Comparison of ENCODE assay signal across 8 cellular contexts in the genomic region with DNA sequence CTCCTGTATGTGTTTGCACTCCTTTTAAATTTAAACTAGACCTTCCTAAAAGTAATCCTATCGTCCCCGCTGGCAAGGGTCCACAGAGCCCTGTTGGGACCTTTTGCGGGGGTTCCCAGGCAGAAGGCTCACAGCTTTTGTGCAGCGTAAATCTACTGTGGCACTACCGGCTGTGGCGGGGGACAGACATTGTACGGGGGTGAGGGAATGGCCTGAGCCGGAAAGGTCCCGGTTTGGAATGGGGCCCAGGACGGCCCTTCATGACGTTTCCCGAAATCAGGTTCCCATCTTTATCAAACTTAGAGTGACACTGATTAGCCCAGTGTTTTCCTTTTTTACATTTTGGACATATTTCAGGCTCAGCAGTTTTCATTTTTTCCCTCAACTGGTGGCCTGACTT.
A peak's percentile ranks its signal among the peaks of the same experiment; 100 is the strongest.
DNase-seq lines count a peak whose midpoint lies in the region; ATAC-seq and TF ChIP-seq lines count a peak whose summit lies in the region.
"Not testable (repeated sequence)": the region's sequence is repeated elsewhere in the genome, so short reads cannot be mapped to it uniquely, and the experiment has no call there.

No MANE protein-coding gene starts in this region.

- H3K79me2 ChIP-seq in H9 (ENCODE audit: insufficient read depth, low read length) = not testable (repeated sequence)

- not testable (repeated sequence) for DNase-seq in H9; coronary artery (ENCODE audit: low spot score); endothelial cell (ENCODE audit: low spot score)
- DNase-seq in heart left ventricle (peak in 3 of 5 donors; percentile 26 to 44 (median 28)), left ventricle myocardium inferior (peak; percentile 22), right lobe of liver (peak; percentile 46 to 57 (median 55)), lung microvascular endothelial cell (ENCODE audit: low read depth in 2 of 2) (peak; percentile 33 to 79), spleen (peak; percentile 70)

- H3K27me3 Mint-ChIP-seq in H9 (ENCODE audit: low read depth); endothelial cell (ENCODE audit: unreplicated experiment): not testable (repeated sequence)

- not testable (repeated sequence) for H2BK20ac ChIP-seq in H9 (ENCODE audit: low read depth, low read length, poor library complexity, severe bottlenecking)

- H3K56ac ChIP-seq in H9 (ENCODE audit: insufficient read length, low read depth, low read length) = not testable (repeated sequence)

- not testable (repeated sequence) for H4K5ac ChIP-seq in H9 (ENCODE audit: insufficient read length, low read depth, low read length)

- not testable (repeated sequence) for H3K23me2 ChIP-seq in H9 (ENCODE audit: insufficient read length, low read depth, low read length, poor library complexity, severe bottlenecking)

- H3K4me3 Mint-ChIP-seq in H9; endothelial cell (ENCODE audit: unreplicated experiment): not testable (repeated sequence)

- intact Hi-C loops in heart left ventricle (cut with DNase I); left ventricle myocardium inferior (cut with micrococcal nuclease); right lobe of liver (cut with DNase I); spleen (cut with DNase I; ENCODE audit: low total_unique reads): not testable (repeated sequence)

- not testable (repeated sequence) for H2BK15ac ChIP-seq in H9 (ENCODE audit: low read depth, low read length)

- not testable (repeated sequence) for H2AK5ac ChIP-seq in H9 (ENCODE audit: insufficient read length, low read length)

- no CpG with 5 or more reads among the region's 12 CpGs for WGBS in H9 (ENCODE audit: extremely low coverage, insufficient read length, low lambda C conversion rate)
- WGBS in heart left ventricle, 4 donors = 37 to 49% (median 40%) methylated on average over 12 of the region's 12 CpGs
- 68% methylated on average over 6 of the region's 12 CpGs for WGBS in right lobe of liver (ENCODE audit: insufficient coverage, low coverage, low lambda C conversion rate, missing lambda C conversion rate)
- WGBS in spleen, 5 donors = 63 to 88% (median 79%) methylated on average over 12 of the region's 12 CpGs

- peaks cover 17% of the 10 kb centered on the region for H3K9me3 ChIP-seq in H9 (ENCODE audit: control insufficient read depth, low read depth, low read length)
- not testable (repeated sequence) for H3K9me3 ChIP-seq in heart left ventricle; left ventricle myocardium inferior (replicated peaks); right lobe of liver
- peaks cover 0 to 21% (median 15%) of the 10 kb centered on the region in 8 donors for H3K9me3 ChIP-seq in spleen

- not testable (repeated sequence) for H3K9ac ChIP-seq in H9 (ENCODE audit: extremely low read depth, insufficient read length, low read length)

- H2AFZ ChIP-seq in H9 (ENCODE audit: low read length) = not testable (repeated sequence)

- not testable (repeated sequence) for H3K27ac ChIP-seq in H9 (ENCODE audit: insufficient read length, low read depth, low read length); right lobe of liver
- H3K27ac ChIP-seq in coronary artery = peak overlapping the region in 1 of 2 donors; percentile 13
- H3K27ac ChIP-seq in heart left ventricle = peak overlapping the region in 8 of 12 donors; percentile 1 to 51 (median 40)
- H3K27ac ChIP-seq in left ventricle myocardium inferior (replicated peaks) = peak overlapping the region; percentile 45
- peak overlapping the region in 6 of 8 donors; percentile 42 to 71 (median 65) for H3K27ac ChIP-seq in spleen

- not testable (repeated sequence) for ATAC-seq in heart left ventricle
- ATAC-seq in right lobe of liver = peak in 1 of 4 donors; percentile 34

- H3K9me3 Mint-ChIP-seq in H9 (peaks cover 16 to 29% of the 10 kb centered on the region in 2 experiments), endothelial cell (ENCODE audit: unreplicated experiment) (peaks cover 12% of the 10 kb centered on the region)

- H3K4me1 Mint-ChIP-seq in H9 = peaks cover 8 to 12% of the 10 kb centered on the region in 2 experiments
- not testable (repeated sequence) for H3K4me1 Mint-ChIP-seq in endothelial cell (ENCODE audit: unreplicated experiment)

- not testable (repeated sequence) for H4K20me1 ChIP-seq in H9 (ENCODE audit: control insufficient read depth, insufficient read depth, insufficient read length)

- H3K27me3 ChIP-seq in H9 (ENCODE audit: insufficient read depth, low read length); heart left ventricle; left ventricle myocardium inferior (ENCODE audit: low read depth); right lobe of liver; spleen (replicated peaks in 1 of 7): not testable (repeated sequence)

- H3K18ac ChIP-seq in H9 (ENCODE audit: insufficient read length, low read depth, low read length) = not testable (repeated sequence)

- not testable (repeated sequence) for H2BK12ac ChIP-seq in H9 (ENCODE audit: insufficient read length, low read depth, low read length)

- not testable (repeated sequence) for H3T11ph ChIP-seq in H9 (ENCODE audit: low read length)

- not testable (repeated sequence) for H3K79me1 ChIP-seq in H9 (ENCODE audit: insufficient read depth, low read depth, low read length, poor library complexity, severe bottlenecking)

- H3K4ac ChIP-seq in H9 (ENCODE audit: low read depth, low read length) = not testable (repeated sequence)

- H4K91ac ChIP-seq in H9 (ENCODE audit: insufficient read length, low read depth, low read length) = not testable (repeated sequence)

- H2BK120ac ChIP-seq in H9 (ENCODE audit: low read depth, low read length, poor library complexity, severe bottlenecking) = not testable (repeated sequence)

- H3K14ac ChIP-seq in H9 (ENCODE audit: insufficient read depth, low read length) = not testable (repeated sequence)

- not testable (repeated sequence) for TF ChIP-seq POLR2A in heart left ventricle (IDR thresholded peaks at IDR 0.05); right lobe of liver (IDR thresholded peaks at IDR 0.05); spleen (IDR thresholded peaks at IDR 0.05)

- H3K4me1 ChIP-seq in H9 (ENCODE audit: insufficient read depth, low read length); heart left ventricle; left ventricle myocardium inferior; right lobe of liver; spleen: not testable (repeated sequence)

- H3K27ac Mint-ChIP-seq in H9 (peak overlapping the region in 2 of 3 experiments; percentile 52 to 78; a peak in 3 of 7 replicates), endothelial cell (ENCODE audit: unreplicated experiment) (peak overlapping the region; percentile 74)

- H3K23ac ChIP-seq in H9 (ENCODE audit: insufficient read length, low read depth, low read length) = not testable (repeated sequence)

- H3K36me3 Mint-ChIP-seq in H9 (ENCODE audit: insufficient read depth in 1 of 3, low read depth in 3 of 3) (peaks cover 28 to 43% (median 34%) of the 10 kb centered on the region in 3 experiments), endothelial cell (ENCODE audit: low read depth, unreplicated experiment) (peaks cover 50% of the 10 kb centered on the region)

- H3K36me3 ChIP-seq in heart left ventricle (peaks cover 0 to 14% (median 0%) of the 10 kb centered on the region in 9 donors), spleen (peaks cover 0 to 73% (median 10%) of the 10 kb centered on the region in 6 donors)
- not testable (repeated sequence) for H3K36me3 ChIP-seq in left ventricle myocardium inferior, right lobe of liver

- H3K4me2 ChIP-seq in H9 (ENCODE audit: insufficient read depth, insufficient read length, low read length) = not testable (repeated sequence)

- H4K8ac ChIP-seq in H9 (replicated peaks; ENCODE audit: insufficient read length, low read depth, low read length) = not testable (repeated sequence)

- H2BK5ac ChIP-seq in H9 (ENCODE audit: insufficient read length, low read length) = not testable (repeated sequence)

- peak overlapping the region; percentile 17 for H3K4me3 ChIP-seq in coronary artery
- H3K4me3 ChIP-seq in heart left ventricle = peak overlapping the region in 9 of 12 donors; percentile 4 to 41 (median 26)
- H3K4me3 ChIP-seq in left ventricle myocardium inferior = peak overlapping the region; percentile 33
- not testable (repeated sequence) for H3K4me3 ChIP-seq in right lobe of liver, spleen

- TF ChIP-seq CTCF in H9 (conservative IDR thresholded peaks at IDR 0.05); coronary artery (IDR thresholded peaks at IDR 0.05); endothelial cell (IDR thresholded peaks at IDR 0.05; ENCODE audit: unreplicated experiment); heart left ventricle (IDR thresholded peaks at IDR 0.05); left ventricle myocardium inferior (IDR thresholded peaks at IDR 0.05; ENCODE audit: borderline replicate concordance); right lobe of liver (IDR thresholded peaks at IDR 0.05); spleen (IDR thresholded peaks at IDR 0.05 in 8 of 11, conservative IDR thresholded peaks at IDR 0.05 in 3 of 11): not testable (repeated sequence)
